In the genomic region with DNA sequence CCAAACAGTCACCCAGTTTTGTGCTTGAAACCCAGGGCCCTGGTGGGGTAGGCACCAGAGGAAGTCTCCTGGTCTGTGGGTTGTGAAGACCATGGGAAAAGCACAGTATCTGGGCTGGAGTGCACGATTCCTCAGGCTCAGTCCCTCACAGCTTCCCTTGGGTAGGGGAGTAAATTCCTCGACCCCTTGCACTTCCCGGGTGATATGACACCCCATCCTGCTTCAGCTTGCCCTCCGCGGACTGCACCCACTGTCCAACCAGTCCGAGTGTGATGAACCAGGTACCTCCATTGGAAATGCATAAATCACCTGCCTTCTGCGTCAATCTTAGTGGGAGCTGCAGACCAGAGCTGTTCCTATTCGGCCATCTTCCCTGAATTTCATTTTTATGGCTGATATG, we compare ENCODE assay signal across 18 cellular contexts.
DNase-seq lines count a peak whose midpoint lies in the region; ATAC-seq and TF ChIP-seq lines count a peak whose summit lies in the region.
"Had no signal": no experiment of that assay in that cellular context is flagged by ENCODE, and none has a peak within 500 bp of the region (broad histone marks: within the 10 kb centered on the region; RNA-seq: fewer than 3 reads in every experiment).

No MANE protein-coding gene starts in this region.

- H3K4me1 Mint-ChIP-seq in GM23338 (peaks cover 6% of the 10 kb centered on the region; the same call in 2 of the 3 replicates), WTC11 (peaks cover 7% of the 10 kb centered on the region), endodermal cell (peaks cover 8% of the 10 kb centered on the region), neural progenitor cell (peaks cover 3% of the 10 kb centered on the region)

- H3K27ac ChIP-seq in GM23338 (ENCODE audit: low read depth) (no peak overlapping the region), endodermal cell (ENCODE audit: low read depth, low read length) (no peak overlapping the region), neural progenitor cell (no peak overlapping the region)
- H3K27ac ChIP-seq: BLaER1 treated with 17β-estradiol and CSF1 and Interleukin-3, amounts not matched to agents 10 nM and 100 nM; C4-2B had no signal

- no peak overlapping the region for H3K9ac ChIP-seq in endodermal cell (ENCODE audit: extremely low read depth, low read length, poor library complexity, severe bottlenecking)
- no peak overlapping the region for H3K9ac ChIP-seq in neural progenitor cell
- H3K9ac ChIP-seq: BLaER1 treated with 17β-estradiol and CSF1 and Interleukin-3, amounts not matched to agents 10 nM and 100 nM had no signal

- H3K4me3 ChIP-seq in GM23338 (no peak overlapping the region), endodermal cell (ENCODE audit: low read length) (no peak overlapping the region), neural progenitor cell (no peak overlapping the region)
- H3K4me3 ChIP-seq: BLaER1 treated with 17β-estradiol and CSF1 and Interleukin-3, amounts not matched to agents 10 nM and 100 nM had no signal

- H2AFZ ChIP-seq in GM23338 (peak overlapping the region; percentile 87), neural progenitor cell (replicated peaks) (peak overlapping the region; percentile 42)

- WGBS in endodermal cell (ENCODE audit: insufficient coverage in 1 of 2, insufficient read length in 1 of 2), 2 experiments = 86 to 93% methylated on average over 4 to 8 of the region's 8 CpGs

- H3K4me1 ChIP-seq in GM23338 (ENCODE audit: insufficient read depth) (no peaks in the 10 kb centered on the region), endodermal cell (ENCODE audit: control insufficient read depth, insufficient read depth, low read length) (no peaks in the 10 kb centered on the region), neural progenitor cell (no peaks in the 10 kb centered on the region)
- H3K4me1 ChIP-seq: BE2C, Caco-2 had no signal

- H3K27me3 ChIP-seq in GM23338 (ENCODE audit: insufficient read depth) = no peaks in the 10 kb centered on the region
- no peaks in the 10 kb centered on the region for H3K27me3 ChIP-seq in endodermal cell (ENCODE audit: control insufficient read depth, insufficient read depth, low read length, poor library complexity, severe bottlenecking)
- no peaks in the 10 kb centered on the region for H3K27me3 ChIP-seq in neural progenitor cell
- H3K27me3 ChIP-seq: BE2C; BLaER1 treated with 17β-estradiol and CSF1 and Interleukin-3, amounts not matched to agents 10 nM and 100 nM had no signal

- DNase-seq in GM23338 (ENCODE audit: low spot score) = no peak
- DNase-seq in WTC11 (ENCODE audit: low spot score) = no peak
- DNase-seq in endodermal cell = no peak
- DNase-seq in neural progenitor cell (ENCODE audit: low spot score) = no peak
- DNase-seq in HUDEP-2 (lab: John Stamatoyannopoulos, UW; ENCODE audit: unreplicated experiment in 76 of 76) = no peak
- DNase-seq in NCI-H2081 (lab: John Stamatoyannopoulos, UW) = no peak
- DNase-seq in NCI-H1436 (lab: John Stamatoyannopoulos, UW) = no peak
- DNase-seq: 8988T; ACHN; Caco-2; CD4-positive, alpha-beta T cell; CD8-positive, alpha-beta T cell; DMS79 treated with DMSO at 0.1 percent for 48 hours; GF-D8 had no signal

- POLR2A ChIA-PET in WTC11 (lab: Charles Lee) = no interaction called here

- TF ChIP-seq CTCF in GM23338 (conservative IDR thresholded peaks at IDR 0.05; ENCODE audit: low read depth in 2 of 2) = no peak
- no peak for TF ChIP-seq CTCF in WTC11 (IDR thresholded peaks at IDR 0.05)
- no peak for TF ChIP-seq CTCF in endodermal cell (conservative IDR thresholded peaks at IDR 0.05)
- TF ChIP-seq CTCF in neural progenitor cell (IDR thresholded peaks at IDR 0.05) = no peak

- H3F3A ChIP-seq in GM23338 (replicated peaks; ENCODE audit: low read depth) = no peaks in the 10 kb centered on the region
- H3F3A ChIP-seq in neural progenitor cell (ENCODE audit: low read depth) = no peaks in the 10 kb centered on the region

- ATAC-seq in GM23338 = no peak
- peak; percentile 51; the same call in 1 of the 2 replicates for ATAC-seq in WTC11
- no peak for ATAC-seq in GM19452 (IDR thresholded peaks at IDR 0.05; ENCODE audit: unreplicated experiment)
- ATAC-seq: CD8-positive, alpha-beta T cell had no signal

- no peaks in the 10 kb centered on the region for H3K9me3 ChIP-seq in endodermal cell (ENCODE audit: control insufficient read depth, low read length)
- H3K9me3 ChIP-seq in neural progenitor cell (ENCODE audit: low read depth) = no peaks in the 10 kb centered on the region
- H3K9me3 ChIP-seq: BE2C; BLaER1 treated with 17β-estradiol and CSF1 and Interleukin-3, amounts not matched to agents 10 nM and 100 nM; Caco-2 had no signal

- no peaks in the 10 kb centered on the region for H3K36me3 ChIP-seq in GM23338 (ENCODE audit: insufficient read depth)
- no peaks in the 10 kb centered on the region for H3K36me3 ChIP-seq in endodermal cell (ENCODE audit: control insufficient read depth, insufficient read depth, low read length)
- H3K36me3 ChIP-seq in neural progenitor cell = no peaks in the 10 kb centered on the region
- H3K36me3 ChIP-seq: BE2C; BLaER1 treated with 17β-estradiol and CSF1 and Interleukin-3, amounts not matched to agents 10 nM and 100 nM had no signal

- peaks cover 6% of the 10 kb centered on the region; the same call in 2 of the 3 replicates for H3K9me3 Mint-ChIP-seq in GM23338
- H3K9me3 Mint-ChIP-seq in WTC11 = peaks cover 6% of the 10 kb centered on the region
- peaks cover 5% of the 10 kb centered on the region for H3K9me3 Mint-ChIP-seq in endodermal cell
- H3K9me3 Mint-ChIP-seq in neural progenitor cell = peaks cover under 1% of the 10 kb centered on the region

- peak overlapping the region; percentile 68; the same call in 1 of the 2 replicates for H3K27ac Mint-ChIP-seq in GM23338
- H3K27ac Mint-ChIP-seq in WTC11 = no peak overlapping the region
- H3K27ac Mint-ChIP-seq in endodermal cell = peak overlapping the region; percentile 58
- peak overlapping the region; percentile 4 for H3K27ac Mint-ChIP-seq in neural progenitor cell
- H3K27ac Mint-ChIP-seq: CD4-positive, alpha-beta T cell; CD8-positive, alpha-beta T cell had no signal

- H3K79me2 ChIP-seq in GM23338 (replicated peaks; ENCODE audit: insufficient read depth) (no peaks in the 10 kb centered on the region), neural progenitor cell (ENCODE audit: low read depth) (no peaks in the 10 kb centered on the region)

- H3K36me3 Mint-ChIP-seq in GM23338 (ENCODE audit: low read depth) = no peaks in the 10 kb centered on the region
- H3K36me3 Mint-ChIP-seq in WTC11 = no peaks in the 10 kb centered on the region
- H3K36me3 Mint-ChIP-seq in endodermal cell (ENCODE audit: low read depth) = peaks cover 5% of the 10 kb centered on the region
- no peaks in the 10 kb centered on the region for H3K36me3 Mint-ChIP-seq in neural progenitor cell
- H3K36me3 Mint-ChIP-seq: CD8-positive, alpha-beta T cell had no signal

- no peaks in the 10 kb centered on the region; the same call in 1 of the 2 replicates for H3K9me2 ChIP-seq in GM23338 (ENCODE audit: insufficient read depth)

- no peak overlapping the region for H3K4me3 Mint-ChIP-seq in GM23338
- H3K4me3 Mint-ChIP-seq in WTC11 = no peak overlapping the region
- no peak overlapping the region for H3K4me3 Mint-ChIP-seq in endodermal cell
- H3K4me3 Mint-ChIP-seq in neural progenitor cell = no peak overlapping the region
- H3K4me3 Mint-ChIP-seq: CD4-positive, alpha-beta T cell; CD8-positive, alpha-beta T cell had no signal

- H4K20me1 ChIP-seq in GM23338 (replicated peaks; ENCODE audit: insufficient read depth) = no peaks in the 10 kb centered on the region
- no peaks in the 10 kb centered on the region for H4K20me1 ChIP-seq in neural progenitor cell (ENCODE audit: low read depth)
- H4K20me1 ChIP-seq: BLaER1 treated with 17β-estradiol and CSF1 and Interleukin-3, amounts not matched to agents 10 nM and 100 nM had no signal

- peaks cover 2% of the 10 kb centered on the region for H3K27me3 Mint-ChIP-seq in GM23338 (ENCODE audit: insufficient read depth, low read depth, poor library complexity)
- H3K27me3 Mint-ChIP-seq in WTC11 (ENCODE audit: low read depth) = no peaks in the 10 kb centered on the region
- H3K27me3 Mint-ChIP-seq in endodermal cell (ENCODE audit: insufficient read depth) = no peaks in the 10 kb centered on the region
- no peaks in the 10 kb centered on the region for H3K27me3 Mint-ChIP-seq in neural progenitor cell (ENCODE audit: insufficient read depth, low read depth)
- H3K27me3 Mint-ChIP-seq: CD4-positive, alpha-beta T cell had no signal

- H3K4me2 ChIP-seq in GM23338 (no peak overlapping the region), neural progenitor cell (no peak overlapping the region)

- CTCF ChIA-PET in WTC11 (lab: Charles Lee) = no interaction called here

TF ChIP-seq in GM23338, 12 proteins besides CTCF, POLR2A, EP300 and RAD21 (continues in another document):
- TF ChIP-seq ZNF114 (CRISPR knock-in tag; IDR thresholded peaks at IDR 0.05) (no peak), NANOG (IDR thresholded peaks at IDR 0.05; ENCODE audit: borderline replicate concordance) (no peak)

TF ChIP-seq in WTC11, 78 proteins besides CTCF, POLR2A, EP300 and RAD21 (continues in another document):
- TF ChIP-seq, protein P1, sequence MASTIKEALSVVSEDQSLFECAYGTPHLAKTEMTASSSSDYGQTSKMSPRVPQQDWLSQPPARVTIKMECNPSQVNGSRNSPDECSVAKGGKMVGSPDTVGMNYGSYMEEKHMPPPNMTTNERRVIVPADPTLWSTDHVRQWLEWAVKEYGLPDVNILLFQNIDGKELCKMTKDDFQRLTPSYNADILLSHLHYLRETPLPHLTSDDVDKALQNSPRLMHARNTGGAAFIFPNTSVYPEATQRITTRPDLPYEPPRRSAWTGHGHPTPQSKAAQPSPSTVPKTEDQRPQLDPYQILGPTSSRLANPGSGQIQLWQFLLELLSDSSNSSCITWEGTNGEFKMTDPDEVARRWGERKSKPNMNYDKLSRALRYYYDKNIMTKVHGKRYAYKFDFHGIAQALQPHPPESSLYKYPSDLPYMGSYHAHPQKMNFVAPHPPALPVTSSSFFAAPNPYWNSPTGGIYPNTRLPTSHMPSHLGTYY (CRISPR knock-in tag; IDR thresholded peaks at IDR 0.05) = no peak
- TF ChIP-seq GTF2I (CRISPR knock-in tag; conservative IDR thresholded peaks at IDR 0.05) (no peak), MXD4 (CRISPR knock-in tag; IDR thresholded peaks at IDR 0.05; ENCODE audit: borderline replicate concordance) (no peak), CREB1 (CRISPR knock-in tag; IDR thresholded peaks at IDR 0.05) (no peak), NR2C2 (CRISPR knock-in tag; IDR thresholded peaks at IDR 0.05) (no peak)
